ENCODE assay signal across 12 cellular contexts in the genomic region with DNA sequence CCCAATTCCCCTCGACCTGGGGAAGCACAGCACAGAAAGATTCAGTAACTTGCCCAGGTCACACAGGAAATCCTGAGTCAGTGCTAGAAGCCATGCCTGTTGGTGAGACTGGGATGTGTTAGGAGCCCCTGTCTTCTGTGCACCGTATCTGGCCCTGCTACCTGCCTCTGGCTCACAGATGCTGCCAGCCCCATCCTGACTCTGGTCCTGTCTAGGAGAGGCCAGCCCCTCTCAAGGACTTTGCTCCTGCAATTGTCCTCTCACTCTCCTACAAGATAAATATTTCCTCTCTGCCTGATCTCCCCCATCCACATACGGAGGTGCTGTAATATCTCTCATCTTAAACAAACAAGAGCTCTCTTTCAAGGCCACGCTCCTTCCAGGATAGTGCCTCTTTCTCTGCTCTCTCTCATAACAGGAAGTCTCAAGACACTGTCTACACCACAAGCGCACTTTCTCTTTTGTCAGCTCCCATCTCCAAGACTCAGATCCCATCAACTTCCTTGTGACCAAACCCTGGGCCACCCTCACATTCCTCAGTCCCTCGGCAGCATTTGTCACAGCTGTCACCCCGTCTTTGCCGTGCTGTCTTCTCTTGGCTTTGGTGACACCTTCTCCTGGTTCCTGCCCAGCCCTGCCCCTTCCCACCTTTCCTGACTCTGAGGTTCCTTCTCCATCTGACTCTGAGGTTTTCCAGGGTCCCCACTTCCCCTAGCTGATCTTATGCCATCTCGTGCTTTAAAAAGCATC. TPM values are rescaled to one million over a fixed set of nuclear protein-coding genes. Genes with fewer than 3 reads are reported as not detected.
DNase-seq lines count a peak whose midpoint lies in the region; ATAC-seq and TF ChIP-seq lines count a peak whose summit lies in the region.
"Had no signal": no experiment of that assay in that cellular context is flagged by ENCODE, and none has a peak within 500 bp of the region (broad histone marks: within the 10 kb centered on the region; RNA-seq: fewer than 3 reads in every experiment).

No MANE protein-coding gene starts in this region.

- H3K9me3 Mint-ChIP-seq in activated CD4-positive, alpha-beta T cell treated with anti-CD3 and anti-CD28 coated beads, Interleukin-2, amount 10 ng/mL, durations not matched to agents 7 days and 5 days, result no peaks in the 10 kb centered on the region
- H3K9me3 Mint-ChIP-seq in activated CD4-positive, alpha-beta T cell treated with anti-CD3 and anti-CD28 coated beads for 36 hours (ENCODE audit: low read depth), result no peaks in the 10 kb centered on the region
- H3K9me3 Mint-ChIP-seq in activated T-helper 2 cell treated with anti-CD3 and anti-CD28 coated beads, Interferon-gamma antibody, Interleukin-2, Interleukin-4, amounts not matched to agents 10 μg/mL and 5 μg/mL and 100 μg/mL, durations not matched to agents 14 hours and 24 hours and 36 hours, result no peaks in the 10 kb centered on the region

- H3K9ac ChIP-seq in neuronal stem cell (ENCODE audit: low read depth, low read length, poor library complexity), result no peak overlapping the region

- H3K4me3 ChIP-seq in HEK293 (ENCODE audit: low read depth, low read length) (no peak overlapping the region), muscle layer of duodenum (ENCODE audit: low read depth in 1 of 2, low read length in 2 of 2) (peak overlapping the region in 1 of 2 donors; percentile 56), neuronal stem cell (ENCODE audit: low read length in 2 of 2) (no peak overlapping the region)

- H3K4me1 Mint-ChIP-seq in activated CD4-positive, alpha-beta T cell treated with anti-CD3 and anti-CD28 coated beads, Interleukin-2, amount 10 ng/mL, durations not matched to agents 7 days and 5 days, result peaks cover 20% of the 10 kb centered on the region
- peaks cover 8% of the 10 kb centered on the region for H3K4me1 Mint-ChIP-seq in activated CD4-positive, alpha-beta T cell treated with anti-CD3 and anti-CD28 coated beads for 36 hours
- peaks cover 19% of the 10 kb centered on the region for H3K4me1 Mint-ChIP-seq in activated T-helper 2 cell treated with anti-CD3 and anti-CD28 coated beads, Interferon-gamma antibody, Interleukin-2, Interleukin-4, amounts not matched to agents 10 μg/mL and 5 μg/mL and 100 μg/mL, durations not matched to agents 14 hours and 24 hours and 36 hours (ENCODE audit: low read depth)

- H4K8ac ChIP-seq in neuronal stem cell (ENCODE audit: low read depth, low read length), result no peak overlapping the region

- H2BK5ac ChIP-seq in neuronal stem cell (ENCODE audit: low read length), result no peak overlapping the region

- H3K4me2 ChIP-seq in neuronal stem cell (ENCODE audit: insufficient read depth, low read length, poor library complexity, severe bottlenecking), result no peak overlapping the region

- no peak for ATAC-seq in activated CD4-positive, alpha-beta T cell treated with anti-CD3 and anti-CD28 coated beads for 36 hours
- ATAC-seq in HG03097 (IDR thresholded peaks at IDR 0.05; ENCODE audit: low FRiP score, unreplicated experiment), result no peak

- H3K79me1 ChIP-seq in neuronal stem cell (ENCODE audit: low read depth, low read length), result no peaks in the 10 kb centered on the region

- CTCF ChIA-PET in activated CD4-positive, alpha-beta T cell treated with anti-CD3 and anti-CD28 coated beads, Interleukin-2, amount 10 ng/mL, durations not matched to agents 7 days and 5 days (lab: Charles Lee), result no interaction called here
- CTCF ChIA-PET in activated CD4-positive, alpha-beta T cell treated with anti-CD3 and anti-CD28 coated beads for 36 hours (lab: Charles Lee), result interaction anchor here (0.8 kb wide), 2 partner anchors 14 to 475 kb away, joined by 3 read pairs; no protein-coding TSS in a partner anchor
- CTCF ChIA-PET in HEK293 (lab: Yijun Ruan, JAX), result interaction anchor here (0.5 kb wide), 1 partner anchor 66 kb away, joined by 5 read pairs; no protein-coding TSS in a partner anchor

- no peak overlapping the region for H3K4ac ChIP-seq in neuronal stem cell (ENCODE audit: low read length)

- H3K14ac ChIP-seq in neuronal stem cell (ENCODE audit: low read length), result no peak overlapping the region

- no peak overlapping the region for H3K18ac ChIP-seq in neuronal stem cell (ENCODE audit: low read length)

- H3K23ac ChIP-seq in neuronal stem cell (ENCODE audit: low read depth, low read length, poor library complexity), result no peak overlapping the region

- intact Hi-C loops in activated CD4-positive, alpha-beta T cell treated with anti-CD3 and anti-CD28 coated beads for 36 hours (cut with DNase I, micrococcal nuclease), result no loop called here
- intact Hi-C loops in activated T-helper 2 cell treated with anti-CD3 and anti-CD28 coated beads, Interferon-gamma antibody, Interleukin-2, Interleukin-4, amounts not matched to agents 10 μg/mL and 5 μg/mL and 100 μg/mL, durations not matched to agents 14 hours and 24 hours and 36 hours (cut with micrococcal nuclease), result no loop called here

- no peak for DNase-seq in activated CD4-positive, alpha-beta T cell treated with anti-CD3 and anti-CD28 coated beads, Interleukin-2, amount 10 ng/mL, durations not matched to agents 7 days and 5 days
- DNase-seq in activated CD4-positive, alpha-beta T cell treated with anti-CD3 and anti-CD28 coated beads for 36 hours, result no peak
- no peak for DNase-seq in activated T-helper 2 cell treated with anti-CD3 and anti-CD28 coated beads, Interferon-gamma antibody, Interleukin-2, Interleukin-4, amounts not matched to agents 10 μg/mL and 5 μg/mL and 100 μg/mL, durations not matched to agents 14 hours and 24 hours and 36 hours (ENCODE audit: low spot score)
- no peak for DNase-seq in neuronal stem cell (ENCODE audit: low spot score)
- DNase-seq in 8988T, result no peak
- DNase-seq: NCI-H2081 had no signal

- H3K36me3 Mint-ChIP-seq in activated CD4-positive, alpha-beta T cell treated with anti-CD3 and anti-CD28 coated beads, Interleukin-2, amount 10 ng/mL, durations not matched to agents 7 days and 5 days (ENCODE audit: low read depth), result no peaks in the 10 kb centered on the region
- no peaks in the 10 kb centered on the region for H3K36me3 Mint-ChIP-seq in activated CD4-positive, alpha-beta T cell treated with anti-CD3 and anti-CD28 coated beads for 36 hours (ENCODE audit: low read depth)
- H3K36me3 Mint-ChIP-seq in activated T-helper 2 cell treated with anti-CD3 and anti-CD28 coated beads, Interferon-gamma antibody, Interleukin-2, Interleukin-4, amounts not matched to agents 10 μg/mL and 5 μg/mL and 100 μg/mL, durations not matched to agents 14 hours and 24 hours and 36 hours (ENCODE audit: low read depth), result no peaks in the 10 kb centered on the region

- H2AK5ac ChIP-seq in neuronal stem cell (ENCODE audit: low read depth, low read length), result no peak overlapping the region

- 0 out of 2 replicates have a peak, but pooled peaks cover 2% of the 10 kb centered on the region for H3K4me1 ChIP-seq in HEK293 (ENCODE audit: control insufficient read depth, insufficient read depth, low read length)
- H3K4me1 ChIP-seq in muscle layer of duodenum (ENCODE audit: control insufficient read depth in 1 of 2, insufficient read depth in 2 of 2, low read length in 2 of 2), result peaks cover 0 to 6% of the 10 kb centered on the region in 2 donors
- H3K4me1 ChIP-seq in neuronal stem cell (ENCODE audit: control insufficient read depth in 2 of 2, insufficient read depth in 1 of 2, low read depth in 1 of 2, low read length in 2 of 2), result no peaks in the 10 kb centered on the region

- no peak for TF ChIP-seq CTCF in HEK293 (tag by site-specific recombination; IDR thresholded peaks at IDR 0.05)

- H2BK15ac ChIP-seq in neuronal stem cell (ENCODE audit: low read length), result no peak overlapping the region

- no CpG with 5 or more reads among the region's 9 CpGs for WGBS in neuronal stem cell (ENCODE audit: extremely low coverage in 2 of 2, insufficient read length in 2 of 2, insufficient replicate concordance in 1 of 2), 2 donors

- H3K27me3 Mint-ChIP-seq in activated CD4-positive, alpha-beta T cell treated with anti-CD3 and anti-CD28 coated beads, Interleukin-2, amount 10 ng/mL, durations not matched to agents 7 days and 5 days, result no peaks in the 10 kb centered on the region
- H3K27me3 Mint-ChIP-seq in activated CD4-positive, alpha-beta T cell treated with anti-CD3 and anti-CD28 coated beads for 36 hours, result no peaks in the 10 kb centered on the region
- H3K27me3 Mint-ChIP-seq in activated T-helper 2 cell treated with anti-CD3 and anti-CD28 coated beads, Interferon-gamma antibody, Interleukin-2, Interleukin-4, amounts not matched to agents 10 μg/mL and 5 μg/mL and 100 μg/mL, durations not matched to agents 14 hours and 24 hours and 36 hours (ENCODE audit: low read depth), result no peaks in the 10 kb centered on the region

- H3K27ac ChIP-seq in HEK293 (ENCODE audit: extremely low read depth, low read depth, low read length) (no peak overlapping the region), muscle layer of duodenum (ENCODE audit: low read length) (peak overlapping the region; percentile 49), neuronal stem cell (replicated peaks; ENCODE audit: low read length) (no peak overlapping the region)

- no peak overlapping the region for H2BK120ac ChIP-seq in neuronal stem cell (ENCODE audit: low read depth, low read length)

- no peaks in the 10 kb centered on the region for H3K9me3 ChIP-seq in HEK293 (ENCODE audit: control insufficient read depth, insufficient read depth, low read depth, low read length)
- H3K9me3 ChIP-seq in muscle layer of duodenum (ENCODE audit: control insufficient read depth in 1 of 2, low read length in 2 of 2), result no peaks in the 10 kb centered on the region
- no peaks in the 10 kb centered on the region for H3K9me3 ChIP-seq in neuronal stem cell (replicated peaks in 1 of 2; ENCODE audit: control insufficient read depth in 2 of 2, insufficient read depth in 1 of 2, low read depth in 1 of 2, low read length in 2 of 2)

- no peak overlapping the region for H4K91ac ChIP-seq in neuronal stem cell (ENCODE audit: low read depth, low read length, poor library complexity)

- H3K4me3 Mint-ChIP-seq in activated CD4-positive, alpha-beta T cell treated with anti-CD3 and anti-CD28 coated beads, Interleukin-2, amount 10 ng/mL, durations not matched to agents 7 days and 5 days, result no peak overlapping the region
- H3K4me3 Mint-ChIP-seq in activated CD4-positive, alpha-beta T cell treated with anti-CD3 and anti-CD28 coated beads for 36 hours, result no peak overlapping the region
- no peak overlapping the region for H3K4me3 Mint-ChIP-seq in activated T-helper 2 cell treated with anti-CD3 and anti-CD28 coated beads, Interferon-gamma antibody, Interleukin-2, Interleukin-4, amounts not matched to agents 10 μg/mL and 5 μg/mL and 100 μg/mL, durations not matched to agents 14 hours and 24 hours and 36 hours (ENCODE audit: low read depth)

- no peak overlapping the region for H2BK12ac ChIP-seq in neuronal stem cell (ENCODE audit: low read length)

- H3K27me3 ChIP-seq in muscle layer of duodenum (ENCODE audit: low read depth, low read length), result no peaks in the 10 kb centered on the region
- H3K27me3 ChIP-seq in neuronal stem cell (ENCODE audit: control insufficient read depth in 3 of 3, insufficient read depth in 3 of 3, low read depth in 1 of 3, low read length in 3 of 3), result peaks cover 0 to 32% (median 1%) of the 10 kb centered on the region in 3 experiments

- POLR2A ChIA-PET in activated CD4-positive, alpha-beta T cell treated with anti-CD3 and anti-CD28 coated beads, Interleukin-2, amount 10 ng/mL, durations not matched to agents 7 days and 5 days (lab: Charles Lee), result no interaction called here
- POLR2A ChIA-PET in activated CD4-positive, alpha-beta T cell treated with anti-CD3 and anti-CD28 coated beads for 36 hours (lab: Charles Lee), result no interaction called here
- POLR2A ChIA-PET in HEK293 (lab: Yijun Ruan, JAX), result no interaction called here

- no peak overlapping the region for H2AFZ ChIP-seq in neuronal stem cell (ENCODE audit: low read length)

- H3K36me3 ChIP-seq in HEK293 (ENCODE audit: control insufficient read depth in 2 of 2, insufficient read depth in 1 of 2, low read length in 2 of 2), result no peaks in the 10 kb centered on the region
- no peaks in the 10 kb centered on the region for H3K36me3 ChIP-seq in muscle layer of duodenum (ENCODE audit: control insufficient read depth in 1 of 2, insufficient read depth in 2 of 2, low read length in 2 of 2)
- H3K36me3 ChIP-seq in neuronal stem cell (replicated peaks in 1 of 2; ENCODE audit: control insufficient read depth in 2 of 2, insufficient read depth in 2 of 2, low read length in 2 of 2), result no peaks in the 10 kb centered on the region

- peak overlapping the region; percentile 55 for H3K27ac Mint-ChIP-seq in activated CD4-positive, alpha-beta T cell treated with anti-CD3 and anti-CD28 coated beads, Interleukin-2, amount 10 ng/mL, durations not matched to agents 7 days and 5 days
- H3K27ac Mint-ChIP-seq in activated CD4-positive, alpha-beta T cell treated with anti-CD3 and anti-CD28 coated beads for 36 hours, result no peak overlapping the region
- peak overlapping the region; percentile 45 for H3K27ac Mint-ChIP-seq in activated T-helper 2 cell treated with anti-CD3 and anti-CD28 coated beads, Interferon-gamma antibody, Interleukin-2, Interleukin-4, amounts not matched to agents 10 μg/mL and 5 μg/mL and 100 μg/mL, durations not matched to agents 14 hours and 24 hours and 36 hours

RNA-seq across cellular contexts. Expression of gene SLC13A2, which starts 1.9 kb away (rescaled TPM):
- not detected for total RNA-seq in activated CD4-positive, alpha-beta T cell treated with anti-CD3 and anti-CD28 coated beads, Interleukin-2, amount 10 ng/mL, durations not matched to agents 7 days and 5 days
- not detected for total RNA-seq in activated CD4-positive, alpha-beta T cell treated with anti-CD3 and anti-CD28 coated beads for 36 hours
- total RNA-seq in activated T-helper 2 cell treated with anti-CD3 and anti-CD28 coated beads, Interferon-gamma antibody, Interleukin-2, Interleukin-4, amounts not matched to agents 10 μg/mL and 5 μg/mL and 100 μg/mL, durations not matched to agents 14 hours and 24 hours and 36 hours, result not detected in 2 replicates
- not detected for polyA plus RNA-seq in neuronal stem cell (2013, experiment 1 of 2)
- not detected for polyA plus RNA-seq in neuronal stem cell (2013, experiment 2 of 2)
- total RNA-seq: Daoy; osteocyte; T-helper 2 cell treated with Interferon-gamma antibody and Interleukin-4, amounts not matched to agents 100 ng/mL and 5 ng/mL, for 36 hours had no signal

RNA-seq across cellular contexts. Expression of gene FOXN1, which starts 30.8 kb away (rescaled TPM):
- total RNA-seq in activated CD4-positive, alpha-beta T cell treated with anti-CD3 and anti-CD28 coated beads, Interleukin-2, amount 10 ng/mL, durations not matched to agents 7 days and 5 days, result not detected
- total RNA-seq in activated CD4-positive, alpha-beta T cell treated with anti-CD3 and anti-CD28 coated beads for 36 hours, result not detected
- not detected in 2 replicates for total RNA-seq in activated T-helper 2 cell treated with anti-CD3 and anti-CD28 coated beads, Interferon-gamma antibody, Interleukin-2, Interleukin-4, amounts not matched to agents 10 μg/mL and 5 μg/mL and 100 μg/mL, durations not matched to agents 14 hours and 24 hours and 36 hours
- polyA plus RNA-seq in neuronal stem cell (2013, experiment 1 of 2), result not detected
- not detected for polyA plus RNA-seq in neuronal stem cell (2013, experiment 2 of 2)
- total RNA-seq: Daoy; osteocyte; T-helper 2 cell treated with Interferon-gamma antibody and Interleukin-4, amounts not matched to agents 100 ng/mL and 5 ng/mL, for 36 hours had no signal
